Comparison of ENCODE assay signal across 8 cellular contexts in the genomic region with DNA sequence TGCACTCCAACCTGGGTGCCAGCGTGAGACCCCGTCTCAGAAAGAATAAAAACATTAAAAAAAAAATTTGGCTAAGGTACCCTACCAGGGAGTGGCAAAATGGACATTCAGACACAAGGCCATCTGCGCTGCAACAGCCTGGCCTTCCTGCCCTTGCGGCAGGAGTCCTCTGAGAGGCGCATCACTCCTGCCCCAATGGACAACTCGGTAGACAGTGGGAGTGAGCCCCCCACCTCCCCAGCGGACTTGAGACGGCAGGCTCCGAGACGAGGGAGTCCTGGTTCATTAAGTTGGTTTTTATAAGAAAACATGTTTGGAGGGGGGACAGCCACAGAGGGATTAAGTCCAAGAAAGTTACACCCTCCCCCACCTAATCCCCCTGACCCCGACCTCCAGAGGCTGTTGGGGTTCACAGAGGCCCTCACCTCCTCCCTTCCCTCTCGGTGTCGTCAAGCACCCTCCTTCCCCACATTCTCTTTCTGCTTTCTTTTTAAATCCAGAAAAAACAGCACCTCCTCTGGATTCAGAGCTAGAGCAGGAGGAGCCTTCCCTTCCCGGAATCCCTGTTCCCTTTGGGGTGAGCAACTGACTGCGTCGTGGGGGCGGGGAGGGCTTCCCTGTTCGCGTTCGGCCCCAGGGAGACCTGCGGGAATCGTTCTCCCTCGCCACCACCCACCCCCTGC. TPM values are rescaled to one million over a fixed set of nuclear protein-coding genes. Genes with fewer than 3 reads are reported as not detected.
DNase-seq lines count a peak whose midpoint lies in the region; ATAC-seq and TF ChIP-seq lines count a peak whose summit lies in the region.

No MANE protein-coding gene starts in this region.

- H3K36me3 ChIP-seq in adrenal gland (replicated peaks in 1 of 2), result no peaks in the 10 kb centered on the region

- intact Hi-C loops in adrenal gland (cut with DNase I), result no loop called here

- CTCF ChIA-PET in AG04449 (lab: Yijun Ruan, JAX), result interaction anchor here (1.1 to 12.8 kb wide), 16 partner anchors 8 to 125 kb away, joined by 3 to 207 read pairs (median 9); partner anchors contain the start of genes ETF1 and FAM53C

- H3K27me3 ChIP-seq in HL-60 (ENCODE audit: insufficient read depth, poor library complexity, severe bottlenecking) (no peaks in the 10 kb centered on the region), adrenal gland (no peaks in the 10 kb centered on the region)

- no peaks in the 10 kb centered on the region for H3K9me3 ChIP-seq in adrenal gland (replicated peaks in 1 of 3)

- POLR2A ChIA-PET in AG04449 (lab: Yijun Ruan, JAX), result interaction anchor here (0.6 to 3.7 kb wide), 7 partner anchors 8 to 809 kb away, joined by 4 to 36 read pairs (median 11); partner anchors contain the start of gene ETF1

- peak overlapping the region; percentile 94 for H3K27ac ChIP-seq in HL-60 (replicated peaks)
- peak overlapping the region; percentile 92 to 98 (median 98) for H3K27ac ChIP-seq in adrenal gland

- DNase-seq in AG04449 (ENCODE audit: low read depth, low spot score) (no peak), HL-60 (ENCODE audit: low read depth in 1 of 2, low spot score in 1 of 2) (no peak), adrenal gland (peak; percentile 58 to 83 (median 70)), islet precursor cell (peak; percentile 50), stromal cell of bone marrow (ENCODE audit: low read depth) (peak; percentile 80), RKO (ENCODE audit: low spot score) (no peak)

- ATAC-seq in HG02678 (IDR thresholded peaks at IDR 0.05; ENCODE audit: unreplicated experiment), result no peak
- no peak for ATAC-seq in HG03520 (IDR thresholded peaks at IDR 0.05; ENCODE audit: unreplicated experiment)

- no peak for TF ChIP-seq POLR2A in adrenal gland (IDR thresholded peaks at IDR 0.05)

- TF ChIP-seq CTCF in AG04449 (IDR thresholded peaks at IDR 0.05; ENCODE audit: insufficient read depth, low read length, missing control alignments) (peak; percentile 13), HL-60 (IDR thresholded peaks at IDR 0.05; ENCODE audit: insufficient read depth, low read length) (no peak), adrenal gland (IDR thresholded peaks at IDR 0.05) (peak in 5 of 6 experiments; percentile 15 to 41 (median 17))

- peaks cover 4 to 18% of the 10 kb centered on the region in 2 donors for H3K4me1 ChIP-seq in adrenal gland (replicated peaks in 1 of 2)

- 9 to 12% (median 11%) methylated on average over 21 to 23 of the region's 23 CpGs for WGBS in adrenal gland, 4 donors

- H3K4me3 ChIP-seq in AG04449 (ENCODE audit: low read depth, low read length) (peak overlapping the region; percentile 68), HL-60 (replicated peaks; ENCODE audit: insufficient read depth, low read length) (peak overlapping the region; percentile 42), adrenal gland (peak overlapping the region in 3 of 4 donors; percentile 26 to 81 (median 64))

RNA-seq across cellular contexts. Expression of gene EGR1, which starts 1.8 kb away (rescaled TPM):
- total RNA-seq in adrenal gland, result 100 to 1,000 TPM in 1 of 8 donors, 10 to 100 TPM in 6, 1 to 10 TPM in 1; 8.5 to 221 (median 52.6) TPM
- 10 to 100 TPM; 42.9 to 61.5 (median 59.8) TPM for polyA plus RNA-seq in adrenal gland

RNA-seq across cellular contexts. Expression of gene REEP2, which starts 24.6 kb away (rescaled TPM):
- total RNA-seq in adrenal gland, result 10 to 100 TPM in 1 of 8 donors, 1 to 10 TPM in 7; 2.4 to 14.3 (median 4.6) TPM
- polyA plus RNA-seq in adrenal gland, result 10 to 100 TPM in 2 of 3 donors, 1 to 10 TPM in 1; 9.1 to 39.7 (median 11.8) TPM

Comparison
In these comparisons a context has a peak if more than half of its experiments do, and no peak if none do; other contexts are left out.
1. DNase-seq: peak in adrenal gland (7 of 7), islet precursor cell (single experiment) and stromal cell of bone marrow (single experiment); none in AG04449 (single experiment), HL-60 (0 of 2) and RKO (single experiment).
2. Peak in every context shown above with its lines, with median percentiles within 50 percentile points of each other: H3K4me3 ChIP-seq.